24 cellular contexts compared by ENCODE assay signal in the genomic region with DNA sequence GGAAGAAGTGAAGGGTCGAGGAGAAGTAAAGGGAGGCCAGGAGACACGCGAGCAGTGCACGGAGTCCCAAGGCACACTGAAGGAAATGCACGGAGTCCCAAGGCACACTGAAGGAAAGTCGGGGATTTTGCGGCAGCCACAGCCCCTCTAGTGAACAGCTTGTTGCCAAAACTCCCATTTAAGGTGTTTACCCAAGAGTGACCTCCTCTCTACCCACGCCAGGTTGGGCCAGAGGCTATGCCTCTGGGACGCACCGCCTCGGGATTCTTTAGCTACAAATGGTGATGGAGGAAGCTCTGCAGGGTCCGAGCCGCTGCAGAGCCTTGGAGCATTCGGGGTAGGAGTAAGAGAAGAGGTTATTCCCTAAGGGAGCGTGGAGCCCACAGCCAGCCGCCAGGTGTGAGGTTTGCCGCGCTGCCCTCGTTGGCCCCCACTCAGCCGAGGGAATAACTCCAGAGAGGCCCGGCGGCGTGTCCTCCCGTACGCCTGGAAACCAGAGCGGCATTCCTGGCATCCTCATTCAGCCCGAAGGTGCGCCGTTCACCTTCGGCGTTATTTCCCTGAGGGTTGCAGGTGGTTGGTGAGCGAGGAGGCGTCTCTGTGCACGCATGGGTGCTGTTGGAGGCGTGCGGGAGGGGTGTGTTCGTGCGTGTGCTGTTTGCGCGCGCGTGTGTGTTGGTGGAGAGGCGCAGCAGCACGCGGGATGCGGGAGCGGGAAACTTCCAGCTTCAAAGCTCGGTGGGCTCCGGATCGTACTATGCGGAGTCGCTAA. TPM values are rescaled to one million over a fixed set of nuclear protein-coding genes. Genes with fewer than 3 reads are reported as not detected.
DNase-seq lines count a peak whose midpoint lies in the region; FAIRE-seq and TF ChIP-seq lines count a peak whose summit lies in the region.
"Had no signal": no experiment of that assay in that cellular context is flagged by ENCODE, and none has a peak within 500 bp of the region (broad histone marks: within the 10 kb centered on the region; RNA-seq: fewer than 3 reads in every experiment).

No MANE protein-coding gene starts in this region.

- no peak overlapping the region for H3K4ac ChIP-seq in H1 (replicated peaks; ENCODE audit: insufficient read length, low read depth, low read length)

- no peak for TF ChIP-seq RAD21 in H1 (IDR thresholded peaks at IDR 0.05 in 1 of 2, conservative IDR thresholded peaks at IDR 0.05 in 1 of 2; ENCODE audit: low read depth in 2 of 2, low read length in 2 of 2)

- no peak for TF ChIP-seq EP300 in H1 (IDR thresholded peaks at IDR 0.05; ENCODE audit: borderline replicate concordance in 1 of 2, low read depth in 2 of 2, low read length in 2 of 2)

- H3K27ac ChIP-seq in H1 (ENCODE audit: low read depth, low read length) = no peak overlapping the region
- H3K27ac ChIP-seq in subcutaneous abdominal adipose tissue (ENCODE audit: low read depth, low read length) = no peak overlapping the region
- H3K27ac ChIP-seq: 22Rv1, brain microvascular endothelial cell, colonic mucosa, lower lobe of right lung, tibial nerve had no signal

- no peak overlapping the region for H3K56ac ChIP-seq in H1 (replicated peaks; ENCODE audit: insufficient read length, low read depth, low read length)

- H4K20me1 ChIP-seq in H1 (replicated peaks in 1 of 2; ENCODE audit: control insufficient read depth in 1 of 2, insufficient read depth in 2 of 2, low read length in 2 of 2) = peaks cover 11 to 16% of the 10 kb centered on the region in 2 experiments

- no peak for DNase-seq in activated CD4-positive, alpha-beta T cell treated with anti-CD3 and anti-CD28 coated beads, Interleukin-2, amount 10 ng/mL, durations not matched to agents 24 days and 14 days
- DNase-seq in activated CD4-positive, alpha-beta T cell treated with anti-CD3 and anti-CD28 coated beads for 1 hour = no peak
- peak in 1 of 2 experiments; percentile 53 for DNase-seq in H1 (ENCODE audit: low read depth in 1 of 2, low spot score in 2 of 2)
- DNase-seq in left kidney (ENCODE audit: low read depth, low spot score) = peak; percentile 59
- DNase-seq in central memory CD4-positive, alpha-beta T cell = no peak
- no peak for DNase-seq in activated T-cell treated with anti-CD3 and anti-CD28 coated beads for 4 hours
- no peak for DNase-seq in NCI-H2029 (lab: John Stamatoyannopoulos, UW)
- DNase-seq: activated CD4-positive, alpha-beta T cell treated with anti-CD3 and anti-CD28 coated beads, Interleukin-2, amount 50 U/mL, for 48 hours; activated gamma-delta T cell; brain microvascular endothelial cell; colonic mucosa; DMS79 treated with DMSO at 0.1 percent for 48 hours; head of caudate nucleus; lower lobe of right lung; MM.1S; NCI-H1694; NCI-H748 treated with DMSO at 0.1 percent for 48 hours; stimulated activated CD4-positive, alpha-beta T cell treated with anti-CD3 and anti-CD28 coated beads, Interleukin-2, amount 100 ng/mL, for 48 hours; stimulated activated naive CD4-positive, alpha-beta T cell had no signal

- peaks cover 9% of the 10 kb centered on the region for H3K4me1 Mint-ChIP-seq in activated CD4-positive, alpha-beta T cell treated with anti-CD3 and anti-CD28 coated beads, Interleukin-2, amount 10 ng/mL, durations not matched to agents 24 days and 14 days

- no peaks in the 10 kb centered on the region for H3K79me2 ChIP-seq in H1 (ENCODE audit: control insufficient read depth in 1 of 2, insufficient read depth in 2 of 2, low read length in 2 of 2)

- no peak overlapping the region for H4K5ac ChIP-seq in H1 (ENCODE audit: insufficient read length, low read depth, low read length)

- peaks cover 0 to 38% (median 24%) of the 10 kb centered on the region in 4 experiments; a peak in 6 of 7 replicates for H3K4me1 ChIP-seq in H1 (replicated peaks in 1 of 4; ENCODE audit: control insufficient read depth in 3 of 4, insufficient read depth in 4 of 4, low read length in 3 of 4)
- H3K4me1 ChIP-seq in subcutaneous abdominal adipose tissue (ENCODE audit: control insufficient read depth in 5 of 5, insufficient read depth in 5 of 5, low read length in 5 of 5) = peaks cover 0 to 44% (median 32%) of the 10 kb centered on the region in 5 donors

- no peak overlapping the region for H3K14ac ChIP-seq in H1 (ENCODE audit: insufficient read length)

- H3K9ac ChIP-seq in H1 (replicated peaks in 1 of 4; ENCODE audit: extremely low read depth in 1 of 4, low read depth in 3 of 4, low read length in 3 of 4) (no peak overlapping the region), subcutaneous abdominal adipose tissue (ENCODE audit: low read length in 5 of 5) (peak overlapping the region in 1 of 5 donors; percentile 13)

- H3K4me3 ChIP-seq in H1 (ENCODE audit: extremely low read depth in 1 of 4, insufficient read depth in 2 of 4, low read depth in 3 of 4, low read length in 4 of 4) = peak overlapping the region in 3 of 4 experiments; percentile 1 to 75 (median 14); a peak in 6 of 8 replicates
- peak overlapping the region; percentile 25 to 95 (median 50) for H3K4me3 ChIP-seq in subcutaneous abdominal adipose tissue (ENCODE audit: low read depth in 1 of 5, low read length in 5 of 5)
- H3K4me3 ChIP-seq: colonic mucosa, lower lobe of right lung had no signal

- no peak overlapping the region for H2AK5ac ChIP-seq in H1 (ENCODE audit: low read depth, low read length)

- H2BK12ac ChIP-seq in H1 (ENCODE audit: low read depth, low read length) = peak overlapping the region; percentile 27; the same call in 1 of the 2 replicates

- WGBS in H1 (ENCODE audit: extremely low coverage in 1 of 2, insufficient coverage in 1 of 2, insufficient read length in 1 of 2, insufficient replicate concordance in 2 of 2, low coverage in 1 of 2, low lambda C conversion rate in 2 of 2, missing lambda C conversion rate in 1 of 2), 2 experiments = 10% methylated on average over 45 of the region's 52 CpGs; no CpG with 5 or more reads in 1 of the 2 experiments

- no peak overlapping the region for H2AFZ ChIP-seq in H1 (ENCODE audit: low read length)

- H4K91ac ChIP-seq in H1 (replicated peaks; ENCODE audit: insufficient read length, low read length) = no peak overlapping the region

- no peak overlapping the region for H2BK20ac ChIP-seq in H1 (ENCODE audit: low read length)

- no peaks in the 10 kb centered on the region for H3K9me3 ChIP-seq in H1 (ENCODE audit: insufficient read depth in 2 of 2, low read depth in 1 of 2, low read length in 1 of 2)
- no peaks in the 10 kb centered on the region for H3K9me3 ChIP-seq in subcutaneous abdominal adipose tissue (ENCODE audit: control insufficient read depth in 5 of 5, low read length in 5 of 5)
- H3K9me3 ChIP-seq: colonic mucosa, lower lobe of right lung, tibial nerve had no signal

- H3K36me3 ChIP-seq in H1 (ENCODE audit: control insufficient read depth in 2 of 4, insufficient read depth in 4 of 4, low read length in 3 of 4) = peaks cover 0 to 7% (median 0%) of the 10 kb centered on the region in 4 experiments; a peak in 1 of 8 replicates
- no peaks in the 10 kb centered on the region for H3K36me3 ChIP-seq in subcutaneous abdominal adipose tissue (ENCODE audit: control insufficient read depth in 5 of 5, insufficient read depth in 5 of 5, low read length in 5 of 5)
- H3K36me3 ChIP-seq: brain microvascular endothelial cell, colonic mucosa, lower lobe of right lung, tibial nerve had no signal

- no peak overlapping the region; the same call in 1 of the 2 replicates for H3K18ac ChIP-seq in H1 (ENCODE audit: extremely low read depth, low read length)

- intact Hi-C loops in activated CD4-positive, alpha-beta T cell treated with anti-CD3 and anti-CD28 coated beads, Interleukin-2, amount 10 ng/mL, durations not matched to agents 24 days and 14 days (cut with micrococcal nuclease) = no loop called here

- H4K8ac ChIP-seq in H1 (ENCODE audit: extremely low read depth, insufficient read depth, low read length) = peak overlapping the region; percentile 23; the same call in 1 of the 2 replicates

- no peaks in the 10 kb centered on the region for H3K79me1 ChIP-seq in H1 (ENCODE audit: low read depth, low read length)

- no peak overlapping the region for H2BK15ac ChIP-seq in H1 (ENCODE audit: low read length)

- H3K36me3 Mint-ChIP-seq in activated CD4-positive, alpha-beta T cell treated with anti-CD3 and anti-CD28 coated beads, Interleukin-2, amount 10 ng/mL, durations not matched to agents 24 days and 14 days (ENCODE audit: low read depth) = no peaks in the 10 kb centered on the region

- H3K27me3 Mint-ChIP-seq in activated CD4-positive, alpha-beta T cell treated with anti-CD3 and anti-CD28 coated beads, Interleukin-2, amount 10 ng/mL, durations not matched to agents 24 days and 14 days = peaks cover 74% of the 10 kb centered on the region

- no peaks in the 10 kb centered on the region for H3K9me3 Mint-ChIP-seq in activated CD4-positive, alpha-beta T cell treated with anti-CD3 and anti-CD28 coated beads, Interleukin-2, amount 10 ng/mL, durations not matched to agents 24 days and 14 days

- peak overlapping the region; percentile 72 for H3K27ac Mint-ChIP-seq in activated CD4-positive, alpha-beta T cell treated with anti-CD3 and anti-CD28 coated beads, Interleukin-2, amount 10 ng/mL, durations not matched to agents 24 days and 14 days

- POLR2A ChIA-PET in H1 (lab: Charles Lee; ENCODE audit: partially characterized antibody) = interaction anchor here (1.9 kb wide), 1 partner anchor 8 kb away, joined by 4 read pairs; no protein-coding TSS in a partner anchor

- H3K4me3 Mint-ChIP-seq in activated CD4-positive, alpha-beta T cell treated with anti-CD3 and anti-CD28 coated beads, Interleukin-2, amount 10 ng/mL, durations not matched to agents 24 days and 14 days = no peak overlapping the region

- H3K23ac ChIP-seq in H1 (ENCODE audit: insufficient read length) = no peak overlapping the region

- no peak for FAIRE-seq in H1 (lab: Jason Lieb, UNC)
- FAIRE-seq: GM12892, islet of Langerhans had no signal

- CTCF ChIA-PET in H1 (lab: Charles Lee; ENCODE audit: partially characterized antibody) = interaction anchor here (1.0 to 1.6 kb wide), 2 partner anchors 14 to 255 kb away, joined by 3 to 6 read pairs; no protein-coding TSS in a partner anchor

- no peak for TF ChIP-seq POLR2A in H1 (IDR thresholded peaks at IDR 0.05; ENCODE audit: control extremely low read depth in 1 of 2, low read depth in 2 of 2, low read length in 2 of 2)

- H3K23me2 ChIP-seq in H1 (ENCODE audit: low read depth, low read length) = peaks cover 23% of the 10 kb centered on the region; the same call in 1 of the 2 replicates

- no peak overlapping the region for H2BK120ac ChIP-seq in H1 (replicated peaks; ENCODE audit: low read depth, low read length)

- H2BK5ac ChIP-seq in H1 (ENCODE audit: low read depth, low read length) = no peak overlapping the region

- no peak for TF ChIP-seq CTCF in H1 (IDR thresholded peaks at IDR 0.05; ENCODE audit: control extremely low read depth in 1 of 3, insufficient read depth in 1 of 3, low read depth in 1 of 3, low read length in 3 of 3)

- peak overlapping the region; percentile 44 to 97 for H3K4me2 ChIP-seq in H1 (ENCODE audit: insufficient read depth in 1 of 2, low read depth in 2 of 2, low read length in 2 of 2)

- peaks cover 64 to 93% (median 81%) of the 10 kb centered on the region in 4 experiments for H3K27me3 ChIP-seq in H1 (replicated peaks in 1 of 4; ENCODE audit: control insufficient read depth in 3 of 4, extremely low read depth in 1 of 4, insufficient read depth in 3 of 4, low read length in 3 of 4)
- H3K27me3 ChIP-seq in subcutaneous abdominal adipose tissue (ENCODE audit: control insufficient read depth in 5 of 5, insufficient read depth in 4 of 5, low read length in 5 of 5) = peaks cover 0 to 19% (median 15%) of the 10 kb centered on the region in 5 donors

RNA-seq across cellular contexts. Expression of gene MAFB, which starts 3.4 kb away (rescaled TPM):
- 0.93 and 1.2 TPM in 2 replicates for total RNA-seq in activated CD4-positive, alpha-beta T cell treated with anti-CD3 and anti-CD28 coated beads, Interleukin-2, amount 10 ng/mL, durations not matched to agents 24 days and 14 days
- 1.6 and 1.8 TPM in 2 replicates for total RNA-seq in H1 (2021; fragmentation: NEBNext Ultra II Directional; extraction: Animal tissue kit (Norgen Biotek cat#: 25700))
- 0.83 and 1.1 TPM in 2 replicates for polyA plus RNA-seq in H1 (2011; rRNA removed)
- polyA plus RNA-seq in H1 (2011; cell fraction: cytosol; rRNA removed) = 0.54 TPM
- 1.4 TPM for polyA plus RNA-seq in H1 (2011; cell fraction: nucleus; rRNA removed)
- polyA plus RNA-seq in H1 (2012, experiment 1 of 2) = 0.77 to 1.4 TPM (median 1.2 TPM) in 4 replicates
- polyA plus RNA-seq in H1 (2012, experiment 2 of 2) = 1.6 TPM
- polyA plus RNA-seq in H1 (2013, experiment 1 of 2) = 1.7 TPM
- polyA plus RNA-seq in H1 (2013, experiment 2 of 2) = 1.4 TPM
- 0.66 and 0.76 TPM in 2 replicates for polyA minus RNA-seq in H1 (2011; rRNA and poly(A)+ RNA removed)
- 1.4 TPM for polyA minus RNA-seq in H1 (2011; cell fraction: cytosol; rRNA and poly(A)+ RNA removed)
- polyA minus RNA-seq in H1 (2011; cell fraction: nucleus; rRNA and poly(A)+ RNA removed) = 4.2 TPM
